In the genomic region with DNA sequence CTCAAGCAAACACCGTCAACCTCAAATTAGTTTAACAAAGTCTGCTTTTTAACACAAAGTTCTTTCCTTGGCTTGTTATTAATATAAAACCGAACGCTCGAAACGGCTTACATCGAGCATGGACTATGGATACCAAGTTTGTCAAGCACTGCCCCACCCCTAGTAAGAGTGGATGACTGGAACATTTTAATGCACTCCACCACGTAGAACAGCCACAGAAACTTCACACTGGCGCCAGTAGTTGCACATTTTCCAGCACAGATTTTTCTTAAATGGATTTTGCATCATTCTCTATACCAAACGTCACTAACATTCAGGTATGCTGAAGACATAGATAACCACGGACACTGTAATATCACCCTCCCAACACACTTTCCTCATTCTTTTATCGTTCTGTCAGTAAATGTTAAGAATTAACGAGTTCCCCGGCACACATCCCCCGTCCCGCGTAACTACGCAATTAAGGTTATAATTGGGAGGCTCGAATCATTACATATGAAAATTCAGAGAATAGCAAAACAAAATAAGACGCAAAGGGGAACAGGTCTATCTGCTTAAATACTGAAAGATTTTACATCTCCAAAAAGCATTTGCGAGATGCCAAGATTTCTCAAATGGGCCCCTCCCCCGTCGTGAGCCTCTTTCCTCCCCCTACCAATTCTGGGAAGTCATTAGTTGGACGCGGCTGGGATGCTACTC, we compare ENCODE assay signal across 7 cellular contexts. TPM values are rescaled to one million over a fixed set of nuclear protein-coding genes. Genes with fewer than 3 reads are reported as not detected.
DNase-seq lines count a peak whose midpoint lies in the region; ATAC-seq and TF ChIP-seq lines count a peak whose summit lies in the region.

No MANE protein-coding gene starts in this region.

- H3K27ac ChIP-seq in Panc1 (ENCODE audit: low read length) (peak overlapping the region; percentile 71), thymus (ENCODE audit: low read depth) (no peak overlapping the region)

- H3K4me3 ChIP-seq in Panc1 (ENCODE audit: low read depth in 2 of 2, low read length in 2 of 2) (peak overlapping the region; percentile 74 to 93), thymus (ENCODE audit: low read length) (peak overlapping the region; percentile 69)

- H3K9me3 ChIP-seq in Panc1 (ENCODE audit: control insufficient read depth, insufficient read depth, low read depth, low read length) (no peaks in the 10 kb centered on the region), thymus (ENCODE audit: control insufficient read depth) (no peaks in the 10 kb centered on the region)

- no peaks in the 10 kb centered on the region for H3K36me3 ChIP-seq in Panc1 (ENCODE audit: control insufficient read depth, insufficient read depth, low read length)
- H3K36me3 ChIP-seq in thymus (ENCODE audit: control insufficient read depth, insufficient read depth) = no peaks in the 10 kb centered on the region

- intact Hi-C loops in Panc1 (cut with micrococcal nuclease; ENCODE audit: unreplicated experiment) = no loop called here

- in situ Hi-C loops in Panc1 (cut with HindIII; ENCODE audit: low pct_unique_long_range_greater_than_20kb, low sequenced_read_pairs) = no loop called here

- ATAC-seq in Panc1 (no peak), HG02798 (IDR thresholded peaks at IDR 0.05; ENCODE audit: poor library complexity, unreplicated experiment) (no peak)

- TSS peak; percentile 85 for BruUV-seq in Panc1 (replicated peaks; lab: Mats Ljungman, UMichigan)

- H3K4me1 ChIP-seq in Panc1 (ENCODE audit: control insufficient read depth, insufficient read depth, low read length) = peaks cover 8% of the 10 kb centered on the region
- peaks cover 5% of the 10 kb centered on the region for H3K4me1 ChIP-seq in thymus (ENCODE audit: control insufficient read depth, insufficient read depth, low read length)

- DNase-seq in GM20000 (ENCODE audit: low spot score) (peak; percentile 28), Panc1 (ENCODE audit: low read depth, low spot score) (no peak), dermis blood vessel endothelial cell (peak; percentile 56), lung microvascular endothelial cell (ENCODE audit: low read depth in 2 of 2) (peak; percentile 50 to 62), islet precursor cell (no peak)

- POLR2A ChIA-PET in Panc1 (lab: Charles Lee) = no interaction called here

- CTCF ChIA-PET in Panc1 (lab: Charles Lee) = no interaction called here

- TF ChIP-seq CTCF in GM20000 (IDR thresholded peaks at IDR 0.05; ENCODE audit: extremely low read depth, missing control alignments) (no peak), Panc1 (IDR thresholded peaks at IDR 0.05) (no peak)

- H3K27me3 ChIP-seq in Panc1 (ENCODE audit: control insufficient read depth, insufficient read depth, low read length) (no peaks in the 10 kb centered on the region), thymus (ENCODE audit: control insufficient read depth, insufficient read depth) (peaks cover 51% of the 10 kb centered on the region)

- WGBS in thymus = 8% methylated on average over 24 of the region's 24 CpGs

RNA-seq across cellular contexts. Expression of a gene that starts 1.0 kb away (rescaled TPM):
- 33.3 TPM for total RNA-seq in Panc1 (2021; ENCODE audit: unreplicated experiment)
- polyA plus RNA-seq in Panc1 (2012; ENCODE audit: insufficient read length) = 27.9 TPM
- total RNA-seq in dermis blood vessel endothelial cell = 84.2 and 102 TPM in 2 replicates
- total RNA-seq in lung microvascular endothelial cell = 58.6 and 61.3 TPM in 2 replicates
- polyA plus RNA-seq in thymus = 21.2 TPM

Comparison
In these comparisons a context has a peak if more than half of its experiments do, and no peak if none do; other contexts are left out.
1. DNase-seq: peak in GM20000 (single experiment), dermis blood vessel endothelial cell (single experiment) and lung microvascular endothelial cell (2 of 2); none in Panc1 (single experiment) and islet precursor cell (single experiment).